ENCODE assay signal across 13 cellular contexts in genomic region chr16:66970775-66971725, GRCh38. TPM values are rescaled to one million over a fixed set of nuclear protein-coding genes. Genes with fewer than 3 reads are reported as not detected.
DNase-seq lines count a peak whose midpoint lies in the region; FAIRE-seq and TF ChIP-seq lines count a peak whose summit lies in the region.
"Had no signal": no experiment of that assay in that cellular context is flagged by ENCODE, and none has a peak within 500 bp of the region (broad histone marks: within the 10 kb centered on the region; RNA-seq: fewer than 3 reads in every experiment).

No MANE protein-coding gene starts in this region.

- H3K9me3 ChIP-seq in keratinocyte (ENCODE audit: control insufficient read depth, low read depth, low read length), result no peaks in the 10 kb centered on the region
- H3K9me3 ChIP-seq: heart right ventricle had no signal

- peaks cover 2% of the 10 kb centered on the region for H3K9me1 ChIP-seq in keratinocyte (ENCODE audit: control insufficient read depth, extremely low read depth, insufficient read depth, low read length)

- no peak overlapping the region for H2AFZ ChIP-seq in keratinocyte (ENCODE audit: control insufficient read depth, low read length)
- H2AFZ ChIP-seq: parathyroid adenoma had no signal

- peaks cover 13% of the 10 kb centered on the region for H3K4me1 ChIP-seq in keratinocyte (ENCODE audit: control insufficient read depth, extremely low read depth, insufficient read depth, low read length)
- H3K4me1 ChIP-seq: heart right ventricle, parathyroid adenoma had no signal

- H3K4me3 ChIP-seq in keratinocyte (ENCODE audit: control insufficient read depth in 2 of 3, extremely low read depth in 1 of 3, insufficient read depth in 2 of 3, low read depth in 1 of 3, low read length in 3 of 3), result no peak overlapping the region
- H3K4me3 ChIP-seq: heart right ventricle had no signal

- no peak overlapping the region for H3K9ac ChIP-seq in keratinocyte (ENCODE audit: control insufficient read depth, extremely low read depth, insufficient read depth, low read length)
- H3K9ac ChIP-seq: parathyroid adenoma had no signal

- TF ChIP-seq POLR2A in H54 (IDR thresholded peaks at IDR 0.05; ENCODE audit: low read depth, low read length), result no peak

- H3K4me2 ChIP-seq in keratinocyte (ENCODE audit: control insufficient read depth, extremely low read depth, insufficient read depth, low read depth, low read length), result peak overlapping the region; percentile 48

- TF ChIP-seq CTCF in keratinocyte (optimal IDR thresholded peaks at IDR 0.05 in 1 of 3, IDR thresholded peaks at IDR 0.05 in 1 of 3, conservative IDR thresholded peaks at IDR 0.05 in 1 of 3; ENCODE audit: extremely low read depth in 1 of 3, insufficient read depth in 2 of 3, low read length in 3 of 3), result no peak

- H4K20me1 ChIP-seq in keratinocyte (ENCODE audit: control insufficient read depth, extremely low read depth, insufficient read depth, low read length), result no peaks in the 10 kb centered on the region

- no peaks in the 10 kb centered on the region for H3K79me2 ChIP-seq in keratinocyte (ENCODE audit: control insufficient read depth, insufficient read depth, low read length)
- H3K79me2 ChIP-seq: parathyroid adenoma had no signal

- H3K36me3 ChIP-seq in keratinocyte (ENCODE audit: control insufficient read depth in 2 of 2, extremely low read depth in 1 of 2, insufficient read depth in 2 of 2, low read length in 2 of 2), result no peaks in the 10 kb centered on the region
- H3K36me3 ChIP-seq: heart right ventricle had no signal

- no peak overlapping the region for H3K27ac ChIP-seq in keratinocyte (ENCODE audit: control insufficient read depth, insufficient read depth, low read length)
- H3K27ac ChIP-seq: heart right ventricle, parathyroid adenoma had no signal

- DNase-seq in H54 (ENCODE audit: insufficient read length, low spot score), result peak; percentile 67
- DNase-seq in RPMI7951 (ENCODE audit: low read depth), result peak; percentile 25
- DNase-seq in keratinocyte (ENCODE audit: low read depth, low spot score), result no peak
- DNase-seq in GM19240 (ENCODE audit: insufficient read length, low spot score), result no peak
- no peak for DNase-seq in OCI-M1 (lab: John Stamatoyannopoulos, UW)
- DNase-seq: activated CD4-positive, alpha-beta memory T cell treated with anti-CD3 and anti-CD28 coated beads for 36 hours; COR-L47; effector CD4-positive, alpha-beta T cell; heart right ventricle; Karpas-422; NCI-H2081 had no signal

- dilution Hi-C loops in keratinocyte (cut with MboI; ENCODE audit: extremely low pct_ligation_motif_present, low sequenced_read_pairs), result no loop called here

- no peaks in the 10 kb centered on the region for H3K27me3 ChIP-seq in keratinocyte (ENCODE audit: control insufficient read depth, extremely low read depth, insufficient read depth, low read length)
- H3K27me3 ChIP-seq: heart right ventricle had no signal

- no peak for FAIRE-seq in H54 (lab: Jason Lieb, UNC)
- peak; percentile 63 for FAIRE-seq in keratinocyte (lab: Jason Lieb, UNC)

RNA-seq across cellular contexts. Expression of gene CES3, which starts 10.0 kb away (rescaled TPM):
- total RNA-seq in RPMI7951 (2014; rRNA removed; shearing (Covaris generic)), result 0.10 TPM in 1 of 2 replicates, not detected in the other
- polyA plus RNA-seq in keratinocyte, result 0.63 to 2.7 TPM (median 1.5 TPM) in 3 replicates
- polyA plus RNA-seq in keratinocyte (2011; ENCODE audit: low read depth), result 1.8 TPM
- 0.28 and 0.45 TPM in 2 replicates for polyA plus RNA-seq in keratinocyte (2011; cell fraction: cytosol; rRNA removed)
- 7.4 and 8.5 TPM in 2 replicates for polyA plus RNA-seq in keratinocyte (2011; cell fraction: nucleus; rRNA removed)
- polyA plus RNA-seq in keratinocyte (2012; ENCODE audit: low replicate concordance), result 0.57 and 2.9 TPM in 2 replicates
- polyA minus RNA-seq in keratinocyte, result 0.32 to 2.0 TPM (median 1.6 TPM) in 3 replicates
- not detected for polyA minus RNA-seq in keratinocyte (2011; cell fraction: cytosol; rRNA and poly(A)+ RNA removed)
- polyA minus RNA-seq in keratinocyte (2011; cell fraction: nucleus; rRNA and poly(A)+ RNA removed), result 2.8 and 3.7 TPM in 2 replicates
- total RNA-seq: lung microvascular endothelial cell had no signal

RNA-seq across cellular contexts. Expression of gene CES4A, which starts 17.3 kb away (rescaled TPM):
- total RNA-seq in RPMI7951 (2014; rRNA removed; shearing (Covaris generic)), result 0.72 TPM in 1 of 2 replicates, not detected in the other
- polyA plus RNA-seq in keratinocyte, result 5.1 to 12.8 TPM (median 6.6 TPM) in 3 replicates
- polyA plus RNA-seq in keratinocyte (2011; ENCODE audit: low read depth), result 3.3 TPM
- polyA plus RNA-seq in keratinocyte (2011; cell fraction: cytosol; rRNA removed), result 3.6 and 3.9 TPM in 2 replicates
- polyA plus RNA-seq in keratinocyte (2011; cell fraction: nucleus; rRNA removed), result 48.3 and 56.6 TPM in 2 replicates
- polyA plus RNA-seq in keratinocyte (2012; ENCODE audit: low replicate concordance), result 2.9 and 6.8 TPM in 2 replicates
- polyA minus RNA-seq in keratinocyte, result 5.0 to 6.8 TPM (median 5.4 TPM) in 3 replicates
- not detected for polyA minus RNA-seq in keratinocyte (2011; cell fraction: cytosol; rRNA and poly(A)+ RNA removed)
- 2.8 and 4.2 TPM in 2 replicates for polyA minus RNA-seq in keratinocyte (2011; cell fraction: nucleus; rRNA and poly(A)+ RNA removed)

RNA-seq across cellular contexts. Expression of gene CES2, which starts 35.7 kb away (rescaled TPM):
- 19.2 and 21.3 TPM in 2 replicates for total RNA-seq in RPMI7951 (2014; rRNA removed; shearing (Covaris generic))
- polyA plus RNA-seq in keratinocyte, result 37.5 to 93.4 TPM (median 41.6 TPM) in 3 replicates
- 52.3 TPM for polyA plus RNA-seq in keratinocyte (2011; ENCODE audit: low read depth)
- 25.3 and 38.7 TPM in 2 replicates for polyA plus RNA-seq in keratinocyte (2011; cell fraction: cytosol; rRNA removed)
- 87.7 and 87.8 TPM in 2 replicates for polyA plus RNA-seq in keratinocyte (2011; cell fraction: nucleus; rRNA removed)
- 35.9 and 108 TPM in 2 replicates for polyA plus RNA-seq in keratinocyte (2012; ENCODE audit: low replicate concordance)
- 40.6 to 65.9 TPM (median 45.8 TPM) in 3 replicates for polyA minus RNA-seq in keratinocyte
- 83.6 TPM for polyA minus RNA-seq in keratinocyte (2011; cell fraction: cytosol; rRNA and poly(A)+ RNA removed)
- 65.7 and 100 TPM in 2 replicates for polyA minus RNA-seq in keratinocyte (2011; cell fraction: nucleus; rRNA and poly(A)+ RNA removed)

RNA-seq across cellular contexts. Expression of gene CIAO2B, which starts 36.8 kb away (rescaled TPM):
- total RNA-seq in RPMI7951 (2014; rRNA removed; shearing (Covaris generic)), result 254 and 336 TPM in 2 replicates
- polyA plus RNA-seq in keratinocyte, result 99.6 to 149 TPM (median 105 TPM) in 3 replicates
- 42.6 TPM for polyA plus RNA-seq in keratinocyte (2011; ENCODE audit: low read depth)
- polyA plus RNA-seq in keratinocyte (2011; cell fraction: cytosol; rRNA removed), result 79.5 and 85.2 TPM in 2 replicates
- polyA plus RNA-seq in keratinocyte (2011; cell fraction: nucleus; rRNA removed), result 47.0 and 59.8 TPM in 2 replicates
- polyA plus RNA-seq in keratinocyte (2012; ENCODE audit: low replicate concordance), result 126 and 200 TPM in 2 replicates
- 117 to 140 TPM (median 117 TPM) in 3 replicates for polyA minus RNA-seq in keratinocyte
- 115 TPM for polyA minus RNA-seq in keratinocyte (2011; cell fraction: cytosol; rRNA and poly(A)+ RNA removed)
- polyA minus RNA-seq in keratinocyte (2011; cell fraction: nucleus; rRNA and poly(A)+ RNA removed), result 10.9 and 17.1 TPM in 2 replicates

RNA-seq across cellular contexts. Expression of gene RRAD, which starts 45.7 kb away (rescaled TPM):
- total RNA-seq in RPMI7951 (2014; rRNA removed; shearing (Covaris generic)), result 3.4 and 5.1 TPM in 2 replicates
- 0.67 to 12.8 TPM (median 2.7 TPM) in 3 replicates for polyA plus RNA-seq in keratinocyte
- 68.6 TPM for polyA plus RNA-seq in keratinocyte (2011; ENCODE audit: low read depth)
- polyA plus RNA-seq in keratinocyte (2011; cell fraction: cytosol; rRNA removed), result 1.8 and 2.3 TPM in 2 replicates
- polyA plus RNA-seq in keratinocyte (2011; cell fraction: nucleus; rRNA removed), result 3.3 and 5.0 TPM in 2 replicates
- 1.3 and 29.5 TPM in 2 replicates for polyA plus RNA-seq in keratinocyte (2012; ENCODE audit: low replicate concordance)
- polyA minus RNA-seq in keratinocyte, result 0.33 to 4.6 TPM (median 1.2 TPM) in 3 replicates
- 3.8 TPM for polyA minus RNA-seq in keratinocyte (2011; cell fraction: cytosol; rRNA and poly(A)+ RNA removed)
- polyA minus RNA-seq in keratinocyte (2011; cell fraction: nucleus; rRNA and poly(A)+ RNA removed), result 3.2 and 5.4 TPM in 2 replicates

Comparison
In these comparisons a context has a peak if more than half of its experiments do, and no peak if none do; other contexts are left out.
1. DNase-seq: peak in H54 (single experiment) and RPMI7951 (single experiment); none in keratinocyte (single experiment), GM19240 (single experiment) and OCI-M1 (single experiment).